22 cellular contexts compared by ENCODE assay signal in genomic region chr11:128194226-128194625, GRCh38.
A peak's percentile ranks its signal among the peaks of the same experiment; 100 is the strongest.
DNase-seq lines count a peak whose midpoint lies in the region; ATAC-seq and TF ChIP-seq lines count a peak whose summit lies in the region.
"Had no signal": no experiment of that assay in that cellular context is flagged by ENCODE, and none has a peak within 500 bp of the region (broad histone marks: within the 10 kb centered on the region; RNA-seq: fewer than 3 reads in every experiment).

No MANE protein-coding gene starts in this region.

- H3K4me1 ChIP-seq in left lung, result peaks cover 0 to 22% of the 10 kb centered on the region in 2 donors

- H3K4me1 Mint-ChIP-seq in stimulated activated naive CD8-positive, alpha-beta T cell treated with anti-CD3 and anti-CD28 coated beads, Interleukin-15, amount 100 ng/mL, for 72 hours, result peaks cover 51% of the 10 kb centered on the region
- peaks cover 58% of the 10 kb centered on the region for H3K4me1 Mint-ChIP-seq in central memory CD8-positive, alpha-beta T cell

- ATAC-seq in stimulated activated naive CD8-positive, alpha-beta T cell treated with anti-CD3 and anti-CD28 coated beads, Interleukin-15, amount 100 ng/mL, for 72 hours, result no peak
- no peak for ATAC-seq in stimulated activated naive CD8-positive, alpha-beta T cell treated with anti-CD3 and anti-CD28 coated beads, Interleukin-15, Interleukin-2, amounts not matched to agents 100 U/mL and 50 U/mL, for 24 hours
- ATAC-seq in central memory CD8-positive, alpha-beta T cell (replicated peaks; ENCODE audit: extremely low read depth, poor library complexity, severe bottlenecking), result no peak
- ATAC-seq in left lung, result no peak
- ATAC-seq in GM19455 (IDR thresholded peaks at IDR 0.05; ENCODE audit: unreplicated experiment), result no peak
- ATAC-seq: HCT116 had no signal

- peak overlapping the region; percentile 3 to 16 for H3K27ac ChIP-seq in left lung

- DNase-seq in stimulated activated naive CD8-positive, alpha-beta T cell treated with anti-CD3 and anti-CD28 coated beads, Interleukin-15, amount 100 ng/mL, for 72 hours, result no peak
- DNase-seq in stimulated activated naive CD8-positive, alpha-beta T cell treated with anti-CD3 and anti-CD28 coated beads, Interleukin-15, Interleukin-2, amounts not matched to agents 100 U/mL and 50 U/mL, for 24 hours, result no peak
- no peak for DNase-seq in central memory CD8-positive, alpha-beta T cell (ENCODE audit: low spot score in 2 of 2)
- DNase-seq in left lung (no peak), epidermal melanocyte (ENCODE audit: insufficient read length, low spot score) (no peak), Ammon's horn (ENCODE audit: low spot score) (no peak), cerebellar nuclear complex (lab: John Stamatoyannopoulos, UW) (no peak)
- DNase-seq: activated CD4-positive, alpha-beta T cell treated with anti-CD3 and anti-CD28 coated beads, Interleukin-2, amount 50 U/mL, for 4 hours; activated gamma-delta T cell treated with Interleukin-2 at 50 U/mL for 16 hours; CD8-positive, alpha-beta memory T cell; dermis blood vessel endothelial cell; DMS153; GDM1; KBM-7; NCI-H1694 treated with DMSO at 0.1 percent for 48 hours; NCI-H2171 treated with DMSO at 0.1 percent for 48 hours; occipital lobe; SK-N-SH had no signal

- H3K9me3 Mint-ChIP-seq in stimulated activated naive CD8-positive, alpha-beta T cell treated with anti-CD3 and anti-CD28 coated beads, Interleukin-15, amount 100 ng/mL, for 72 hours, result no peaks in the 10 kb centered on the region
- no peaks in the 10 kb centered on the region for H3K9me3 Mint-ChIP-seq in central memory CD8-positive, alpha-beta T cell
- H3K9me3 Mint-ChIP-seq: CD8-positive, alpha-beta memory T cell; memory B cell; T-helper 2 cell treated with Interferon-gamma antibody and Interleukin-4, amounts not matched to agents 5 μg/mL and 100 μg/mL, for 36 hours had no signal

- no peaks in the 10 kb centered on the region for H3K27me3 Mint-ChIP-seq in stimulated activated naive CD8-positive, alpha-beta T cell treated with anti-CD3 and anti-CD28 coated beads, Interleukin-15, amount 100 ng/mL, for 72 hours
- H3K27me3 Mint-ChIP-seq in central memory CD8-positive, alpha-beta T cell, result no peaks in the 10 kb centered on the region
- H3K27me3 Mint-ChIP-seq: CD8-positive, alpha-beta memory T cell; memory B cell had no signal

- no peaks in the 10 kb centered on the region for H3K9me3 ChIP-seq in left lung
- H3K9me3 ChIP-seq: SK-N-SH had no signal

- peaks cover 0 to 2% of the 10 kb centered on the region in 2 donors for H3K36me3 ChIP-seq in left lung

- H3K4me3 ChIP-seq in left lung, result no peak overlapping the region

- peaks cover 5% of the 10 kb centered on the region for H3K36me3 Mint-ChIP-seq in central memory CD8-positive, alpha-beta T cell (ENCODE audit: insufficient read depth)
- H3K36me3 Mint-ChIP-seq: CD8-positive, alpha-beta memory T cell; memory B cell had no signal

- H3K27ac Mint-ChIP-seq in stimulated activated naive CD8-positive, alpha-beta T cell treated with anti-CD3 and anti-CD28 coated beads, Interleukin-15, amount 100 ng/mL, for 72 hours, result no peak overlapping the region
- H3K27ac Mint-ChIP-seq in central memory CD8-positive, alpha-beta T cell (ENCODE audit: low read depth), result peak overlapping the region; percentile 82

- H3K4me3 Mint-ChIP-seq in stimulated activated naive CD8-positive, alpha-beta T cell treated with anti-CD3 and anti-CD28 coated beads, Interleukin-15, amount 100 ng/mL, for 72 hours, result peak overlapping the region; percentile 8 to 61
- peak overlapping the region; percentile 4 for H3K4me3 Mint-ChIP-seq in central memory CD8-positive, alpha-beta T cell
- H3K4me3 Mint-ChIP-seq: memory B cell had no signal

- no peaks in the 10 kb centered on the region for H3K27me3 ChIP-seq in left lung

- no peak for TF ChIP-seq CTCF in left lung (IDR thresholded peaks at IDR 0.05)

- intact Hi-C loops in left lung (cut with DNase I), result no loop called here
